ENCODE assay signal across 25 cellular contexts in the genomic region with DNA sequence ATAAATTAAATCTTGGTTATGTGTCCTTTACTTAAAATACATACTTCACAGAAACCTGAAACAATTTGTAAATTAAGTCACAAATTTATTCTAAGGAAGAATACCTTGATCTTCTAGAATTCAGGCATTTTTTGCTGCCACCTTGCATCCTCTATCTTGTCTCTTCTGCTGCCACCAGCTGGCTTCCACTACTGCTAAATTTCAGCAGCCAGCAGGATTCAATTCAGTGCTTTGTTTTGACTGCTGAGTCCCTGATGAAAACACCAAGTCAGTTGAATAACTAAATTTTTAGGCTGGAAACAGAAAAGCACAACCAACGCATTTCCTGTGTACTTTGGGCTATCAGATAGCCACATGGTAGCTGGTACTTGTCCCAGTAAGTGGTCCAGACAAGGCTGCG.
"Had no signal": no experiment of that assay in that cellular context is flagged by ENCODE, and none has a peak within 500 bp of the region (broad histone marks: within the 10 kb centered on the region; RNA-seq: fewer than 3 reads in every experiment).

No MANE protein-coding gene starts in this region.

- ATAC-seq: activated CD8-positive, alpha-beta memory T cell treated with anti-CD3 and anti-CD28 coated beads, Interleukin-2, amount 10 ng/mL, durations not matched to agents 7 days and 5 days; body of pancreas; foreskin keratinocyte; heart right ventricle; lower lobe of right lung; sciatic nerve had no signal

- H3K4me3 Mint-ChIP-seq: activated CD8-positive, alpha-beta memory T cell treated with anti-CD3 and anti-CD28 coated beads, Interleukin-2, amount 10 ng/mL, durations not matched to agents 7 days and 5 days; activated naive CD4-positive, alpha-beta T cell treated with anti-CD3 and anti-CD28 coated beads, Interleukin-2, amount 50 U/mL, for 24 hours; activated T-cell treated with anti-CD3 and anti-CD28 coated beads, Interleukin-2, amount 50 U/mL, for 24 hours; T-helper 2 cell treated with Interferon-gamma antibody and Interleukin-4, amounts not matched to agents 5 μg/mL and 100 μg/mL, for 36 hours had no signal

- DNase-seq: activated CD4-positive, alpha-beta T cell treated with anti-CD3 and anti-CD28 coated beads, Interleukin-2, amount 50 U/mL, for 4 hours; activated CD4-positive, CD25-positive, alpha-beta regulatory T cell treated with anti-CD3 and anti-CD28 coated beads, Interleukin-2, amount 50 U/mL, for 72 hours; activated CD8-positive, alpha-beta memory T cell treated with anti-CD3 and anti-CD28 coated beads, Interleukin-2, amount 10 ng/mL, durations not matched to agents 7 days and 5 days; activated effector memory CD4-positive, alpha-beta T cell treated with Interleukin-2 at 50 U/mL for 16 hours; activated T-cell treated with anti-CD3 and anti-CD28 coated beads, Interleukin-2, amount 50 U/mL, for 24 hours; amniotic stem cell; body of pancreas; cerebellar nuclear complex; foreskin keratinocyte; heart right ventricle; kidney glomerular epithelial cell; lower lobe of right lung; midbrain; spleen; stimulated activated CD4-positive, alpha-beta T cell treated with anti-CD3 and anti-CD28 coated beads, Interleukin-1b, Interleukin-23, amount 100 ng/mL, for 48 hours; stimulated activated naive CD4-positive, alpha-beta T cell; SW 1271; upper lobe of left lung had no signal

- H3K4me1 ChIP-seq: foreskin keratinocyte, lower lobe of right lung had no signal

- H3K9me3 Mint-ChIP-seq: activated naive CD4-positive, alpha-beta T cell treated with anti-CD3 and anti-CD28 coated beads, Interleukin-2, amount 50 U/mL, for 24 hours; activated T-cell treated with anti-CD3 and anti-CD28 coated beads, Interleukin-2, amount 50 U/mL, for 24 hours; T-helper 2 cell treated with Interferon-gamma antibody and Interleukin-4, amounts not matched to agents 5 μg/mL and 100 μg/mL, for 36 hours had no signal

- H3K27ac Mint-ChIP-seq: activated CD8-positive, alpha-beta memory T cell treated with anti-CD3 and anti-CD28 coated beads, Interleukin-2, amount 10 ng/mL, durations not matched to agents 7 days and 5 days; activated naive CD4-positive, alpha-beta T cell treated with anti-CD3 and anti-CD28 coated beads, Interleukin-2, amount 50 U/mL, for 24 hours; activated T-cell treated with anti-CD3 and anti-CD28 coated beads, Interleukin-2, amount 50 U/mL, for 24 hours; progenitor cell of endocrine pancreas; T-helper 2 cell treated with Interferon-gamma antibody and Interleukin-4, amounts not matched to agents 5 μg/mL and 100 μg/mL, for 36 hours had no signal

- H3K27me3 ChIP-seq: body of pancreas, esophagus muscularis mucosa, foreskin keratinocyte, suprapubic skin, upper lobe of left lung had no signal

- H3K36me3 ChIP-seq: esophagus muscularis mucosa, heart right ventricle, lower lobe of right lung, neutrophil, spleen, suprapubic skin, upper lobe of left lung had no signal

- H3K27me3 Mint-ChIP-seq: activated CD8-positive, alpha-beta memory T cell treated with anti-CD3 and anti-CD28 coated beads, Interleukin-2, amount 10 ng/mL, durations not matched to agents 7 days and 5 days; activated naive CD4-positive, alpha-beta T cell treated with anti-CD3 and anti-CD28 coated beads, Interleukin-2, amount 50 U/mL, for 24 hours; progenitor cell of endocrine pancreas had no signal

- H3K36me3 Mint-ChIP-seq: activated naive CD4-positive, alpha-beta T cell treated with anti-CD3 and anti-CD28 coated beads, Interleukin-2, amount 50 U/mL, for 24 hours had no signal

- H3K9me3 ChIP-seq: body of pancreas, esophagus muscularis mucosa, heart right ventricle, lower lobe of right lung, neutrophil, spleen, suprapubic skin, upper lobe of left lung had no signal

- H3K4me3 ChIP-seq: body of pancreas, esophagus muscularis mucosa, heart right ventricle, lower lobe of right lung, spleen, suprapubic skin, upper lobe of left lung had no signal

- H3K27ac ChIP-seq: body of pancreas, esophagus muscularis mucosa, foreskin keratinocyte, heart right ventricle, lower lobe of right lung, neutrophil, spleen, suprapubic skin, upper lobe of left lung had no signal
